Comparison of ENCODE assay signal across 27 cellular contexts in the genomic region with DNA sequence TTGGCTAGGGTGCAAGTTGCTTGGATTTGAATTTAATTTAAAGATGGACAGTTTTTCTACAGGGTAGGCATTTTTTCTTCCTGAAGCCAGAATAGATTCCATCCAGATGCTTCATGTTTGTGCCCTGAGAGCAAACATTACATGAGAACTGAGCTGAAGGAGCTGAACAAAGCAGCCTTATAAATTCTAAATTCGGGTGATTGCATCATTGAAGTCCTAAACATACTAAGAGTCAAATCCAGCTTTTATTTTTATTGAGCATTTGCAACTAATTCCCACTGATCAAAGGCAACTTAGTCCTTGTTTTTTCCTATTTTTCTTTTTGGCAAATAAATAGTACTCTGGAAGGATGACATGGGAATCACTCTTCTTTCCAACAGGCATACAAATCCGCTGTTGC.
DNase-seq lines count a peak whose midpoint lies in the region; ATAC-seq, FAIRE-seq and TF ChIP-seq lines count a peak whose summit lies in the region.
"Had no signal": no experiment of that assay in that cellular context is flagged by ENCODE, and none has a peak within 500 bp of the region (broad histone marks: within the 10 kb centered on the region; RNA-seq: fewer than 3 reads in every experiment).

No MANE protein-coding gene starts in this region.

- H3K4me3 ChIP-seq in bronchial epithelial cell (ENCODE audit: low read depth, low read length) (no peak overlapping the region), BE2C (ENCODE audit: low read depth, low read length) (no peak overlapping the region), gastrocnemius medialis (no peak overlapping the region)
- H3K4me3 ChIP-seq: BLaER1, uterus had no signal

- TF ChIP-seq POLR2A in gastrocnemius medialis (IDR thresholded peaks at IDR 0.05), result no peak

- no peak for FAIRE-seq in bronchial epithelial cell (lab: Jason Lieb, UNC)
- FAIRE-seq: astrocyte, endothelial cell of umbilical vein, frontal cortex had no signal

- H3K4me1 ChIP-seq in BE2C, result no peaks in the 10 kb centered on the region
- H3K4me1 ChIP-seq in gastrocnemius medialis, result no peaks in the 10 kb centered on the region
- H3K4me1 ChIP-seq: BLaER1, uterus had no signal

- DNase-seq in Right ventricle myocardium superior (no peak), cardiac septum (ENCODE audit: low spot score) (no peak), bronchial epithelial cell (ENCODE audit: low read depth) (peak; percentile 13), foreskin melanocyte (peak; percentile 1), ureter (ENCODE audit: low spot score) (no peak), BE2C (no peak), gastrocnemius medialis (no peak)
- DNase-seq: 8988T; activated CD8-positive, alpha-beta T cell treated with anti-CD3 and anti-CD28 coated beads for 36 hours; cerebellar nuclear complex; GDM1; immature natural killer cell; mesendoderm; MV-4-11; NCI-H146; NCI-H446; stimulated activated CD4-positive, alpha-beta T cell treated with anti-CD3 and anti-CD28 coated beads, Interleukin-15, amount 100 ng/mL, for 24 hours; stimulated activated naive B cell treated with anti-CD40 and anti-IgM and Interleukin-4, amounts not matched to agents 10 μg/mL and 1 μg/mL and 100 μg/mL, for 72 hours; T-helper 17 cell; uterus had no signal

- no peak overlapping the region for H3K27ac ChIP-seq in gastrocnemius medialis
- H3K27ac ChIP-seq: BLaER1, RWPE1, uterus had no signal

- TF ChIP-seq CTCF in bronchial epithelial cell (IDR thresholded peaks at IDR 0.05; ENCODE audit: insufficient read depth, low read length, severe bottlenecking), result no peak
- no peak for TF ChIP-seq CTCF in BE2C (IDR thresholded peaks at IDR 0.05; ENCODE audit: low read depth, low read length)
- no peak for TF ChIP-seq CTCF in gastrocnemius medialis (IDR thresholded peaks at IDR 0.05 in 4 of 5, conservative IDR thresholded peaks at IDR 0.05 in 1 of 5)

- H3K27me3 ChIP-seq in bronchial epithelial cell (ENCODE audit: control insufficient read depth, insufficient read depth, low read length), result no peaks in the 10 kb centered on the region
- H3K27me3 ChIP-seq in BE2C, result no peaks in the 10 kb centered on the region
- no peaks in the 10 kb centered on the region for H3K27me3 ChIP-seq in gastrocnemius medialis
- H3K27me3 ChIP-seq: BLaER1, uterus had no signal

- no peaks in the 10 kb centered on the region for H3K36me3 ChIP-seq in bronchial epithelial cell (ENCODE audit: control insufficient read depth, insufficient read depth, low read length)
- H3K36me3 ChIP-seq in BE2C, result no peaks in the 10 kb centered on the region
- no peaks in the 10 kb centered on the region for H3K36me3 ChIP-seq in gastrocnemius medialis
- H3K36me3 ChIP-seq: BLaER1, uterus had no signal

- in situ Hi-C loops in gastrocnemius medialis (cut with MboI; ENCODE audit: low sequenced_read_pairs in 4 of 4), result no loop called here

- ATAC-seq in Right ventricle myocardium superior (ENCODE audit: poor library complexity) (peak; percentile 20), HG03565 (IDR thresholded peaks at IDR 0.05; ENCODE audit: unreplicated experiment) (no peak), gastrocnemius medialis (no peak)
- ATAC-seq: activated CD8-positive, alpha-beta T cell treated with anti-CD3 and anti-CD28 coated beads for 36 hours; left lobe of liver; stimulated activated naive B cell treated with anti-CD40 and anti-IgM and Interleukin-4, amounts not matched to agents 10 μg/mL and 1 μg/mL and 100 μg/mL, for 72 hours; T-helper 17 cell had no signal

- intact Hi-C loops in Right ventricle myocardium superior (cut with DNase I), result no loop called here
- intact Hi-C loops in cardiac septum (cut with DNase I), result no loop called here
- intact Hi-C loops in gastrocnemius medialis (cut with DNase I; ENCODE audit: low total_unique reads), result no loop called here

- H3K9me3 ChIP-seq in BE2C (no peaks in the 10 kb centered on the region), gastrocnemius medialis (no peaks in the 10 kb centered on the region)
- H3K9me3 ChIP-seq: BLaER1, uterus had no signal

Comparison
In these comparisons a context has a peak if more than half of its experiments do, and no peak if none do; other contexts are left out.
1. DNase-seq: peak in bronchial epithelial cell (single experiment) and foreskin melanocyte (single experiment); none in Right ventricle myocardium superior (single experiment), cardiac septum (single experiment), ureter (single experiment), BE2C (single experiment) and gastrocnemius medialis (0 of 2).